8 cellular contexts compared by ENCODE assay signal in the genomic region with DNA sequence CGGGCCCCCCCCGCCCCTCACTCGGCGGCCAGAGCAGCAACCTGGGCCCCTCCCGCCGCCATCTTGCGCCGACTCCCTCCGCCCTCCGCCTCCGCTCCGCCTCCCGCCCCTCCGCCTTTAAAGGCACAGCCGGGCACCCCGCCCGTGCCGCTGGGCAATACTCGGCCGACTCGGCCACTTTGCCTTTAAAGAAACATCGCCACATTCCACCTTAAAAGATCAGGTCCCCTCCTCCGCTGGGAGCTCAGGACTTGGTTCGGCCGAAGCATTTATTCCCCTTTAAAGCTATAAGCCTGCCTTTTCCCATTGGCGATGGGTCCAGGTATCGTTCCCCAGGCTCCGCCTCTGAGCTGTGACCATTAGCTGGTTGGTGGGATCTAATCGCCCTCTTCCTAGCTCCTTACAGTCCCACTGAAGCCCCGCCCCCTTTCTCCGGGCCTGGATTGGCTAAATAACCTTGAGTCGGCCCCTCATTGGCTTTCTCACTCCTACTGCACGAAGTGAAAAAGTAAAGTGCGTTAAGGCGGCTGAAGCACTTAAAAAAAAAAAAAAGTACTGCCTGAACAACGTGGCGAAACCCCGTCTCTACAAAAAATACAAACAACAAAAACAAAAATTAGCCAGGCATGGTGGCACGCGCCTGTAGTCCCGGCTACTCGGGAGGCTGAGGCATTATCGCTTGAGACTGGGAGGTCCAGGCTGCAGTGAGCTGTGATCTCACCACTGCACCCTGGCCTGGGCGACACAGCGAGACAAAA. TPM values are rescaled to one million over a fixed set of nuclear protein-coding genes. Genes with fewer than 3 reads are reported as not detected.
DNase-seq lines count a peak whose midpoint lies in the region; ATAC-seq and TF ChIP-seq lines count a peak whose summit lies in the region.

A gene with protein sequence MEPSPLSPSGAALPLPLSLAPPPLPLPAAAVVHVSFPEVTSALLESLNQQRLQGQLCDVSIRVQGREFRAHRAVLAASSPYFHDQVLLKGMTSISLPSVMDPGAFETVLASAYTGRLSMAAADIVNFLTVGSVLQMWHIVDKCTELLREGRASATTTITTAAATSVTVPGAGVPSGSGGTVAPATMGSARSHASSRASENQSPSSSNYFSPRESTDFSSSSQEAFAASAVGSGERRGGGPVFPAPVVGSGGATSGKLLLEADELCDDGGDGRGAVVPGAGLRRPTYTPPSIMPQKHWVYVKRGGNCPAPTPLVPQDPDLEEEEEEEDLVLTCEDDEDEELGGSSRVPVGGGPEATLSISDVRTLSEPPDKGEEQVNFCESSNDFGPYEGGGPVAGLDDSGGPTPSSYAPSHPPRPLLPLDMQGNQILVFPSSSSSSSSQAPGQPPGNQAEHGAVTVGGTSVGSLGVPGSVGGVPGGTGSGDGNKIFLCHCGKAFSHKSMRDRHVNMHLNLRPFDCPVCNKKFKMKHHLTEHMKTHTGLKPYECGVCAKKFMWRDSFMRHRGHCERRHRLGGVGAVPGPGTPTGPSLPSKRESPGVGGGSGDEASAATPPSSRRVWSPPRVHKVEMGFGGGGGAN (minus strand): TSS at position 77 of the 758 bp plus-strand sequence. CDS start 828 bp downstream, outside the sequence.

- intact Hi-C loops in activated CD4-positive, alpha-beta T cell treated with anti-CD3 and anti-CD28 coated beads for 36 hours (cut with DNase I, micrococcal nuclease), result loop anchor here (1.0 to 10.0 kb wide), 9 partner anchors 46 to 1141 kb away; a partner anchor contains a TSS

- H3K27me3 Mint-ChIP-seq in activated CD4-positive, alpha-beta T cell treated with anti-CD3 and anti-CD28 coated beads for 36 hours, result no peaks in the 10 kb centered on the region

- POLR2A ChIA-PET in activated CD4-positive, alpha-beta T cell treated with anti-CD3 and anti-CD28 coated beads for 36 hours (lab: Charles Lee), result interaction anchor here (0.6 to 2.0 kb wide), 11 partner anchors 18 to 1714 kb away, joined by 3 to 10 read pairs (median 5); a partner anchor contains a TSS

- H3K4me3 Mint-ChIP-seq in activated CD4-positive, alpha-beta T cell treated with anti-CD3 and anti-CD28 coated beads for 36 hours, result peak within 1 kb of the TSS; percentile 80

- no peak for TF ChIP-seq CTCF in AG09319 (IDR thresholded peaks at IDR 0.05; ENCODE audit: low read depth, low read length)

- peak within 1 kb of the TSS; percentile 76 for H3K27ac ChIP-seq in cingulate gyrus (ENCODE audit: low read depth, low read length)

- DNase-seq in AG09319 (ENCODE audit: extremely low read depth, low read depth) (peak; percentile 98), NCI-H524 (lab: John Stamatoyannopoulos, UW) (peak; percentile 96 to 98), kidney tubule cell (ENCODE audit: low spot score) (peak; percentile 98)
- DNase-seq in activated CD4-positive, alpha-beta T cell treated with anti-CD3 and anti-CD28 coated beads for 36 hours, result peak; percentile 98
- peak; percentile 90 to 97 (median 96) for DNase-seq in stimulated activated CD4-positive, alpha-beta T cell treated with anti-CD3 and anti-CD28 coated beads, Interleukin-1b, Interleukin-23, amount 100 ng/mL, for 24 hours (ENCODE audit: low read depth in 4 of 4, low spot score in 1 of 4)

- H3K9me3 Mint-ChIP-seq in activated CD4-positive, alpha-beta T cell treated with anti-CD3 and anti-CD28 coated beads for 36 hours (ENCODE audit: low read depth), result no peaks in the 10 kb centered on the region

- CTCF ChIA-PET in activated CD4-positive, alpha-beta T cell treated with anti-CD3 and anti-CD28 coated beads for 36 hours (lab: Charles Lee), result interaction anchor here (0.8 to 3.0 kb wide), 9 partner anchors 12 to 100 kb away, joined by 3 to 13 read pairs (median 3); a partner anchor contains a TSS

- H3K4me1 Mint-ChIP-seq in activated CD4-positive, alpha-beta T cell treated with anti-CD3 and anti-CD28 coated beads for 36 hours, result peaks cover 70% of the 10 kb centered on the region

- ATAC-seq in GM19043 (IDR thresholded peaks at IDR 0.05; ENCODE audit: low read depth, unreplicated experiment) (peak; percentile 56), HG03432 (IDR thresholded peaks at IDR 0.05; ENCODE audit: unreplicated experiment) (peak; percentile 50)
- ATAC-seq in activated CD4-positive, alpha-beta T cell treated with anti-CD3 and anti-CD28 coated beads for 36 hours, result peak; percentile 69

- peaks cover 48% of the 10 kb centered on the region for H3K36me3 Mint-ChIP-seq in activated CD4-positive, alpha-beta T cell treated with anti-CD3 and anti-CD28 coated beads for 36 hours (ENCODE audit: low read depth)

- peak within 1 kb of the TSS; percentile 93 for H3K27ac Mint-ChIP-seq in activated CD4-positive, alpha-beta T cell treated with anti-CD3 and anti-CD28 coated beads for 36 hours

RNA-seq across cellular contexts. Expression of the gene that starts here (rescaled TPM):
- 1 to 10 TPM; 9.0 to 9.9 TPM for total RNA-seq in activated CD4-positive, alpha-beta T cell treated with anti-CD3 and anti-CD28 coated beads for 36 hours

Comparison
In these comparisons a context has a peak if more than half of its experiments do, and no peak if none do; other contexts are left out.
1. Peak in every context shown above with its lines: DNase-seq, ATAC-seq and H3K27ac ChIP-seq.